ENCODE assay signal across 8 cellular contexts in the genomic region with DNA sequence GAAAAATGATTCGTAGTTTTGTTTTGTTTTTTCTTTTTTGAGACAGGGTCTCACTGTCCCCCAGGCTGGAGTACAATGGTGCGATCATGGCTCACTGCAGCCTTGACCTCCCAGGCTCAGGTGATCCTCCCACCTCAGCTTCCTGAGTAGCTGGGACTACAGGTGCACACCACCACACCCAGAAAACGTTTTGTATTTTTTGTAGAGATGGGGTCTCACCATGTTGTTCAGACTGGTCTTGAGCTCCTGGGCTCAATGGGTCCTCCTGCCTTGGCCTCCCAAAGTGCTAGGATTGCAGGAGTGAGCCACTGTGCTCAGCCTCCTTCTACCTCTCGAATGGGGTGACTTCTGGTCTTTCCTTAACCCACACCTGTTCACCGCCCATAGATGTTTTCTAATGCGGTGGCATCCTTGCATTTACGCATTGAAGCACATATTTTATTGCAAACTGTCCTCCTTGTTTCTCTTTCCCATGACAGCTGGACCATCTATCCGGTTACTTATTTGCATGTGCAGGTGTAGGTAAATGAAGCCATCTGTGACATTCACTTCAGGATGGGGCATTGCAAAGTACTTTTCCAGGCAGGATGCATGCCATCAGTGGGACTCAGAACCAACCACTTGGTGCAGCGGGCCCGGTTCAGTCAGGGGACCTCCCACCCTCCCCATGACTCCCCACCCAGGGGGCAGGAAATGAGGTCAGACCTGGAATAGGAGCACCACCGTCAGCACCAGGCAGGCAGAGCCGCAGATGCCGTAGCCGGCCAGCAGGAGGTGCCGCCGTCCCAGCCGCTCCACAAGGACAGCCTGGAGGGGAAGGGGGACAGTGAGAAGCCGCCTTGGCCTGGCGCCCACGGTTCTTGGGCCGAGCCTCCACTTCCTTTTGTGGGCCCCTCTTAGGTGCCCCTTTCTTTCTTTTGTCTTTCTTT. TPM values are rescaled to one million over a fixed set of nuclear protein-coding genes. Genes with fewer than 3 reads are reported as not detected.
DNase-seq lines count a peak whose midpoint lies in the region; ATAC-seq and TF ChIP-seq lines count a peak whose summit lies in the region.

No MANE protein-coding gene starts in this region.

- TF ChIP-seq EP300 in esophagus muscularis mucosa (IDR thresholded peaks at IDR 0.05) = no peak

- H3K27me3 ChIP-seq in esophagus muscularis mucosa = no peaks in the 10 kb centered on the region

- DNase-seq in Right ventricle myocardium inferior (ENCODE audit: missing footprints) (peak; percentile 73), cardiac septum (ENCODE audit: low spot score) (no peak), RKO (ENCODE audit: low spot score) (peak; percentile 20), esophagus muscularis mucosa (ENCODE audit: extremely low spot score) (no peak), retinal pigment epithelial cell (ENCODE audit: low read depth) (no peak), midbrain (lab: John Stamatoyannopoulos, UW) (no peak)

- H3K4me1 ChIP-seq in esophagus muscularis mucosa = peaks cover 0 to 17% (median 0%) of the 10 kb centered on the region in 4 donors

- no peak overlapping the region for H3K27ac ChIP-seq in esophagus muscularis mucosa (replicated peaks in 1 of 4)

- intact Hi-C loops in Right ventricle myocardium inferior (cut with DNase I) (loop anchor here (10.0 kb wide), 1 partner anchor 185 kb away; no protein-coding TSS in a partner anchor), cardiac septum (cut with DNase I) (loop anchor here (2.0 to 5.0 kb wide), 2 partner anchors 91 to 92 kb away; no protein-coding TSS in a partner anchor), esophagus muscularis mucosa (cut with DNase I) (loop anchor here (5.0 kb wide), 1 partner anchor 93 kb away; no protein-coding TSS in a partner anchor)

- H3K9me3 ChIP-seq in esophagus muscularis mucosa = no peaks in the 10 kb centered on the region

- H3K36me3 ChIP-seq in esophagus muscularis mucosa = no peaks in the 10 kb centered on the region

- H3K4me3 ChIP-seq in esophagus muscularis mucosa = no peak overlapping the region
- H3K4me3 ChIP-seq in retinal pigment epithelial cell (ENCODE audit: low read length) = no peak overlapping the region

- TF ChIP-seq CTCF in esophagus muscularis mucosa (IDR thresholded peaks at IDR 0.05) = peak; percentile 48 to 61 (median 55)
- TF ChIP-seq CTCF in retinal pigment epithelial cell (conservative IDR thresholded peaks at IDR 0.05; ENCODE audit: low read depth, low read length) = peak; percentile 78

- ATAC-seq in Right ventricle myocardium inferior (no peak), GM18858 (IDR thresholded peaks at IDR 0.05; ENCODE audit: unreplicated experiment) (no peak), HG03135 (IDR thresholded peaks at IDR 0.05; ENCODE audit: unreplicated experiment) (no peak)

- 62% methylated on average over 21 of the region's 21 CpGs for WGBS in esophagus muscularis mucosa

- TF ChIP-seq POLR2A in esophagus muscularis mucosa (IDR thresholded peaks at IDR 0.05; ENCODE audit: low read depth) = no peak

RNA-seq across cellular contexts. Expression of gene SLC2A7, which starts 16.5 kb away (rescaled TPM):
- not detected for total RNA-seq in Right ventricle myocardium inferior
- not detected for total RNA-seq in cardiac septum
- not detected for total RNA-seq in esophagus muscularis mucosa

RNA-seq across cellular contexts. Expression of gene SLC2A5, which starts 59.7 kb away (rescaled TPM):
- total RNA-seq in Right ventricle myocardium inferior (3.6 TPM), cardiac septum (1.5 TPM), esophagus muscularis mucosa (1 to 10 TPM in 1 of 4 donors, under 1 TPM in 2, not detected in 1; 0.06 to 2.0 (median 0.57) TPM)

Comparison
In these comparisons a context has a peak if more than half of its experiments do, and no peak if none do; other contexts are left out.
1. DNase-seq: peak in Right ventricle myocardium inferior (single experiment) and RKO (single experiment); none in cardiac septum (single experiment), esophagus muscularis mucosa (single experiment), retinal pigment epithelial cell (single experiment) and midbrain (single experiment).